Comparison of ENCODE assay signal across 9 cellular contexts in genomic region chr5:61866930-61867329, GRCh38.
A peak's percentile ranks its signal among the peaks of the same experiment; 100 is the strongest.
DNase-seq lines count a peak whose midpoint lies in the region; ATAC-seq, FAIRE-seq and TF ChIP-seq lines count a peak whose summit lies in the region.
"Had no signal": no experiment of that assay in that cellular context is flagged by ENCODE, and none has a peak within 500 bp of the region (broad histone marks: within the 10 kb centered on the region; RNA-seq: fewer than 3 reads in every experiment).

No MANE protein-coding gene starts in this region.

- peak overlapping the region; percentile 85 for H2AFZ ChIP-seq in keratinocyte (ENCODE audit: control insufficient read depth, low read length)

- peak overlapping the region; percentile 36 for H3K4me2 ChIP-seq in keratinocyte (ENCODE audit: control insufficient read depth, extremely low read depth, insufficient read depth, low read depth, low read length)

- TF ChIP-seq POLR2A in NB4 (IDR thresholded peaks at IDR 0.05; ENCODE audit: extremely low read depth, insufficient read length), result no peak

- H3K9me1 ChIP-seq in keratinocyte (ENCODE audit: control insufficient read depth, extremely low read depth, insufficient read depth, low read length), result no peaks in the 10 kb centered on the region

- H3K4me3 ChIP-seq in NB4 (ENCODE audit: low read depth, low read length), result no peak overlapping the region
- H3K4me3 ChIP-seq in keratinocyte (ENCODE audit: control insufficient read depth in 2 of 3, extremely low read depth in 1 of 3, insufficient read depth in 2 of 3, low read depth in 1 of 3, low read length in 3 of 3), result no peak overlapping the region

- H3K36me3 ChIP-seq in keratinocyte (ENCODE audit: control insufficient read depth in 2 of 2, extremely low read depth in 1 of 2, insufficient read depth in 2 of 2, low read length in 2 of 2), result no peaks in the 10 kb centered on the region

- peak; percentile 60 for DNase-seq in NB4 (ENCODE audit: low read depth)
- DNase-seq in keratinocyte (ENCODE audit: low read depth, low spot score), result peak; percentile 87
- DNase-seq in stimulated activated CD4-positive, alpha-beta T cell treated with anti-CD3 and anti-CD28 coated beads, Interleukin-12 subunit alpha, Interleukin-12 subunit beta, amount 100 ng/mL, for 4 hours, result no peak
- no peak for DNase-seq in DMS114 treated with DMSO at 0.1 percent for 48 hours (lab: John Stamatoyannopoulos, UW; ENCODE audit: unreplicated experiment)
- no peak for DNase-seq in NCI-H345 treated with DMSO at 0.1 percent for 48 hours (lab: John Stamatoyannopoulos, UW; ENCODE audit: unreplicated experiment)
- DNase-seq: NCI-H1417 treated with DMSO at 0.1 percent for 48 hours had no signal

- no peaks in the 10 kb centered on the region for H3K27me3 ChIP-seq in keratinocyte (ENCODE audit: control insufficient read depth, extremely low read depth, insufficient read depth, low read length)

- FAIRE-seq in keratinocyte (lab: Jason Lieb, UNC), result peak; percentile 99

- no peaks in the 10 kb centered on the region for H4K20me1 ChIP-seq in keratinocyte (ENCODE audit: control insufficient read depth, extremely low read depth, insufficient read depth, low read length)

- H3K4me1 ChIP-seq in keratinocyte (ENCODE audit: control insufficient read depth, extremely low read depth, insufficient read depth, low read length), result peaks cover 15% of the 10 kb centered on the region

- peak; percentile 91 for ATAC-seq in GM18858 (IDR thresholded peaks at IDR 0.05; ENCODE audit: unreplicated experiment)
- peak; percentile 77 for ATAC-seq in HG02678 (IDR thresholded peaks at IDR 0.05; ENCODE audit: unreplicated experiment)
- ATAC-seq in HG02970 (IDR thresholded peaks at IDR 0.05; ENCODE audit: low FRiP score, unreplicated experiment), result no peak

- no peaks in the 10 kb centered on the region for H3K79me2 ChIP-seq in keratinocyte (ENCODE audit: control insufficient read depth, insufficient read depth, low read length)

- H3K9me3 ChIP-seq in keratinocyte (ENCODE audit: control insufficient read depth, low read depth, low read length), result no peaks in the 10 kb centered on the region

- dilution Hi-C loops in keratinocyte (cut with MboI; ENCODE audit: extremely low pct_ligation_motif_present, low sequenced_read_pairs), result no loop called here

- peak overlapping the region; percentile 66 for H3K27ac ChIP-seq in keratinocyte (ENCODE audit: control insufficient read depth, insufficient read depth, low read length)

- TF ChIP-seq CTCF in NB4 (IDR thresholded peaks at IDR 0.05; ENCODE audit: low read depth, low read length), result no peak
- no peak for TF ChIP-seq CTCF in keratinocyte (optimal IDR thresholded peaks at IDR 0.05 in 1 of 3, IDR thresholded peaks at IDR 0.05 in 1 of 3, conservative IDR thresholded peaks at IDR 0.05 in 1 of 3; ENCODE audit: extremely low read depth in 1 of 3, insufficient read depth in 2 of 3, low read length in 3 of 3)

- no peak overlapping the region for H3K9ac ChIP-seq in keratinocyte (ENCODE audit: control insufficient read depth, extremely low read depth, insufficient read depth, low read length)

Comparison
In these comparisons a context has a peak if more than half of its experiments do, and no peak if none do; other contexts are left out.
1. DNase-seq: peak in NB4 (single experiment) and keratinocyte (single experiment); none in stimulated activated CD4-positive, alpha-beta T cell treated with anti-CD3 and anti-CD28 coated beads, Interleukin-12 subunit alpha, Interleukin-12 subunit beta, amount 100 ng/mL, for 4 hours (single experiment), DMS114 treated with DMSO at 0.1 percent for 48 hours (single experiment) and NCI-H345 treated with DMSO at 0.1 percent for 48 hours (single experiment).